2 cellular contexts compared by ENCODE assay signal in the genomic region with DNA sequence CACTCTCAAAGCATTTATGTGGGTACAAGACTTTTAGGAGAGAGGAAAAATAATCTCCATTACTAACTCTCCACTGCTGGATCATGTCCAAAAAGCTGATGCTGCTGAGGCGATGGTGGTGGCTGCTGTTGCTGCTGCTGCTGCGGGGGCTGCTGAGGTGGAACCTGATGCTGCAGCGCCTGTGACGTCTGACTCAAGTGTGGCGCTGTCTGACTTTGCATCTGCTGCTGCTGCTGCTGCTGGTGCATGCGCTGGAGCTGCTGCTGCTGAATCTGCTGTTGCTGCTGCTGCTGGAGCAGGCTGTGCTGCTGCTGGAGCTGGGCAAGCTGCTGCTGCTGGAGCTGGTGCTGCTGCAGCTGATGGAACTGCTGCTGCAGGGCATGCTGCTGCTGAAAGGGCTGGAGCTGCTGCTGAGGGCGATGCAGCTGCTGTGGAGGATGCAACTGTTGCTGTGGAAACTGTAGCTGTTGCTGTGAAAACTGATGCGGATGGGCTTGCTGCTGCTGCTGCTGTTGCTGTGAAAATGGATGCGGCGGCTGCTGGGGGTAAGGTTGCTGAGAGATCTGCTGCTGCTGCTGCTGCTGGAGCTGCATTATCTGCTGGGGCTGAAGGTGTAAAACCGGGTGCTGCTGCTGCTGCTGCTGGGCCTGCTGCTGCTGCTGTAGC.
TF ChIP-seq lines count a peak whose summit lies in the region.

No MANE protein-coding gene starts in this region.

TF ChIP-seq in SK-N-SH, 30 proteins besides CTCF, POLR2A, EP300 and RAD21 (continued from another document):
- TF ChIP-seq, protein P1, sequence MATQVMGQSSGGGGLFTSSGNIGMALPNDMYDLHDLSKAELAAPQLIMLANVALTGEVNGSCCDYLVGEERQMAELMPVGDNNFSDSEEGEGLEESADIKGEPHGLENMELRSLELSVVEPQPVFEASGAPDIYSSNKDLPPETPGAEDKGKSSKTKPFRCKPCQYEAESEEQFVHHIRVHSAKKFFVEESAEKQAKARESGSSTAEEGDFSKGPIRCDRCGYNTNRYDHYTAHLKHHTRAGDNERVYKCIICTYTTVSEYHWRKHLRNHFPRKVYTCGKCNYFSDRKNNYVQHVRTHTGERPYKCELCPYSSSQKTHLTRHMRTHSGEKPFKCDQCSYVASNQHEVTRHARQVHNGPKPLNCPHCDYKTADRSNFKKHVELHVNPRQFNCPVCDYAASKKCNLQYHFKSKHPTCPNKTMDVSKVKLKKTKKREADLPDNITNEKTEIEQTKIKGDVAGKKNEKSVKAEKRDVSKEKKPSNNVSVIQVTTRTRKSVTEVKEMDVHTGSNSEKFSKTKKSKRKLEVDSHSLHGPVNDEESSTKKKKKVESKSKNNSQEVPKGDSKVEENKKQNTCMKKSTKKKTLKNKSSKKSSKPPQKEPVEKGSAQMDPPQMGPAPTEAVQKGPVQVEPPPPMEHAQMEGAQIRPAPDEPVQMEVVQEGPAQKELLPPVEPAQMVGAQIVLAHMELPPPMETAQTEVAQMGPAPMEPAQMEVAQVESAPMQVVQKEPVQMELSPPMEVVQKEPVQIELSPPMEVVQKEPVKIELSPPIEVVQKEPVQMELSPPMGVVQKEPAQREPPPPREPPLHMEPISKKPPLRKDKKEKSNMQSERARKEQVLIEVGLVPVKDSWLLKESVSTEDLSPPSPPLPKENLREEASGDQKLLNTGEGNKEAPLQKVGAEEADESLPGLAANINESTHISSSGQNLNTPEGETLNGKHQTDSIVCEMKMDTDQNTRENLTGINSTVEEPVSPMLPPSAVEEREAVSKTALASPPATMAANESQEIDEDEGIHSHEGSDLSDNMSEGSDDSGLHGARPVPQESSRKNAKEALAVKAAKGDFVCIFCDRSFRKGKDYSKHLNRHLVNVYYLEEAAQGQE (IDR thresholded peaks at IDR 0.05; ENCODE audit: low read depth, low read length): no peak
- TF ChIP-seq RCOR1 (IDR thresholded peaks at IDR 0.05; ENCODE audit: low read length): no peak
- TF ChIP-seq FOXM1 (IDR thresholded peaks at IDR 0.05; ENCODE audit: low read depth): no peak
- TF ChIP-seq MEF2A (IDR thresholded peaks at IDR 0.05; ENCODE audit: borderline replicate concordance, low read depth): no peak
- no peak for TF ChIP-seq TCF12 (IDR thresholded peaks at IDR 0.05)
- no peak for TF ChIP-seq SMC3 (IDR thresholded peaks at IDR 0.05; ENCODE audit: low read depth, low read length)
- TF ChIP-seq, protein P2, sequence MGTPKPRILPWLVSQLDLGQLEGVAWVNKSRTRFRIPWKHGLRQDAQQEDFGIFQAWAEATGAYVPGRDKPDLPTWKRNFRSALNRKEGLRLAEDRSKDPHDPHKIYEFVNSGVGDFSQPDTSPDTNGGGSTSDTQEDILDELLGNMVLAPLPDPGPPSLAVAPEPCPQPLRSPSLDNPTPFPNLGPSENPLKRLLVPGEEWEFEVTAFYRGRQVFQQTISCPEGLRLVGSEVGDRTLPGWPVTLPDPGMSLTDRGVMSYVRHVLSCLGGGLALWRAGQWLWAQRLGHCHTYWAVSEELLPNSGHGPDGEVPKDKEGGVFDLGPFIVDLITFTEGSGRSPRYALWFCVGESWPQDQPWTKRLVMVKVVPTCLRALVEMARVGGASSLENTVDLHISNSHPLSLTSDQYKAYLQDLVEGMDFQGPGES (IDR thresholded peaks at IDR 0.05; ENCODE audit: low read depth, low read length): no peak

TF ChIP-seq in SK-N-SH treated with all-trans-retinoic acid at 6 μM for 48 hours, 23 proteins besides CTCF, POLR2A, EP300 and RAD21 (continued from another document):
- TF ChIP-seq, protein P3, sequence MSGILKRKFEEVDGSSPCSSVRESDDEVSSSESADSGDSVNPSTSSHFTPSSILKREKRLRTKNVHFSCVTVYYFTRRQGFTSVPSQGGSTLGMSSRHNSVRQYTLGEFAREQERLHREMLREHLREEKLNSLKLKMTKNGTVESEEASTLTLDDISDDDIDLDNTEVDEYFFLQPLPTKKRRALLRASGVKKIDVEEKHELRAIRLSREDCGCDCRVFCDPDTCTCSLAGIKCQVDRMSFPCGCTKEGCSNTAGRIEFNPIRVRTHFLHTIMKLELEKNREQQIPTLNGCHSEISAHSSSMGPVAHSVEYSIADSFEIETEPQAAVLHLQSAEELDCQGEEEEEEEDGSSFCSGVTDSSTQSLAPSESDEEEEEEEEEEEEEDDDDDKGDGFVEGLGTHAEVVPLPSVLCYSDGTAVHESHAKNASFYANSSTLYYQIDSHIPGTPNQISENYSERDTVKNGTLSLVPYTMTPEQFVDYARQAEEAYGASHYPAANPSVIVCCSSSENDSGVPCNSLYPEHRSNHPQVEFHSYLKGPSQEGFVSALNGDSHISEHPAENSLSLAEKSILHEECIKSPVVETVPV (CRISPR knock-in tag; IDR thresholded peaks at IDR 0.05): no peak
- TF ChIP-seq TCF4 (CRISPR knock-in tag; IDR thresholded peaks at IDR 0.05; ENCODE audit: borderline replicate concordance) (no peak), SNAI2 (CRISPR knock-in tag; IDR thresholded peaks at IDR 0.05) (no peak), BACH2 (CRISPR knock-in tag; IDR thresholded peaks at IDR 0.05; ENCODE audit: borderline replicate concordance) (no peak), RARB (CRISPR knock-in tag; IDR thresholded peaks at IDR 0.05) (no peak), OSR1 (CRISPR knock-in tag; IDR thresholded peaks at IDR 0.05) (no peak), ARNTL (CRISPR knock-in tag; IDR thresholded peaks at IDR 0.05; ENCODE audit: borderline replicate concordance, low read depth) (no peak), ZFP30 (CRISPR knock-in tag; IDR thresholded peaks at IDR 0.05) (no peak), ESRRG (CRISPR knock-in tag; IDR thresholded peaks at IDR 0.05) (no peak)
- TF ChIP-seq, protein P4, sequence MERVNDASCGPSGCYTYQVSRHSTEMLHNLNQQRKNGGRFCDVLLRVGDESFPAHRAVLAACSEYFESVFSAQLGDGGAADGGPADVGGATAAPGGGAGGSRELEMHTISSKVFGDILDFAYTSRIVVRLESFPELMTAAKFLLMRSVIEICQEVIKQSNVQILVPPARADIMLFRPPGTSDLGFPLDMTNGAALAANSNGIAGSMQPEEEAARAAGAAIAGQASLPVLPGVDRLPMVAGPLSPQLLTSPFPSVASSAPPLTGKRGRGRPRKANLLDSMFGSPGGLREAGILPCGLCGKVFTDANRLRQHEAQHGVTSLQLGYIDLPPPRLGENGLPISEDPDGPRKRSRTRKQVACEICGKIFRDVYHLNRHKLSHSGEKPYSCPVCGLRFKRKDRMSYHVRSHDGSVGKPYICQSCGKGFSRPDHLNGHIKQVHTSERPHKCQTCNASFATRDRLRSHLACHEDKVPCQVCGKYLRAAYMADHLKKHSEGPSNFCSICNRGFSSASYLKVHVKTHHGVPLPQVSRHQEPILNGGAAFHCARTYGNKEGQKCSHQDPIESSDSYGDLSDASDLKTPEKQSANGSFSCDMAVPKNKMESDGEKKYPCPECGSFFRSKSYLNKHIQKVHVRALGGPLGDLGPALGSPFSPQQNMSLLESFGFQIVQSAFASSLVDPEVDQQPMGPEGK (CRISPR knock-in tag; IDR thresholded peaks at IDR 0.05; ENCODE audit: borderline replicate concordance): no peak
- TF ChIP-seq, protein P5, sequence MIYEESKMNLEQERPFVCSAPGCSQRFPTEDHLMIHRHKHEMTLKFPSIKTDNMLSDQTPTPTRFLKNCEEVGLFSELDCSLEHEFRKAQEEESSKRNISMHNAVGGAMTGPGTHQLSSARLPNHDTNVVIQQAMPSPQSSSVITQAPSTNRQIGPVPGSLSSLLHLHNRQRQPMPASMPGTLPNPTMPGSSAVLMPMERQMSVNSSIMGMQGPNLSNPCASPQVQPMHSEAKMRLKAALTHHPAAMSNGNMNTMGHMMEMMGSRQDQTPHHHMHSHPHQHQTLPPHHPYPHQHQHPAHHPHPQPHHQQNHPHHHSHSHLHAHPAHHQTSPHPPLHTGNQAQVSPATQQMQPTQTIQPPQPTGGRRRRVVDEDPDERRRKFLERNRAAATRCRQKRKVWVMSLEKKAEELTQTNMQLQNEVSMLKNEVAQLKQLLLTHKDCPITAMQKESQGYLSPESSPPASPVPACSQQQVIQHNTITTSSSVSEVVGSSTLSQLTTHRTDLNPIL (CRISPR knock-in tag; IDR thresholded peaks at IDR 0.05; ENCODE audit: low read depth): no peak
- TF ChIP-seq, protein P6, sequence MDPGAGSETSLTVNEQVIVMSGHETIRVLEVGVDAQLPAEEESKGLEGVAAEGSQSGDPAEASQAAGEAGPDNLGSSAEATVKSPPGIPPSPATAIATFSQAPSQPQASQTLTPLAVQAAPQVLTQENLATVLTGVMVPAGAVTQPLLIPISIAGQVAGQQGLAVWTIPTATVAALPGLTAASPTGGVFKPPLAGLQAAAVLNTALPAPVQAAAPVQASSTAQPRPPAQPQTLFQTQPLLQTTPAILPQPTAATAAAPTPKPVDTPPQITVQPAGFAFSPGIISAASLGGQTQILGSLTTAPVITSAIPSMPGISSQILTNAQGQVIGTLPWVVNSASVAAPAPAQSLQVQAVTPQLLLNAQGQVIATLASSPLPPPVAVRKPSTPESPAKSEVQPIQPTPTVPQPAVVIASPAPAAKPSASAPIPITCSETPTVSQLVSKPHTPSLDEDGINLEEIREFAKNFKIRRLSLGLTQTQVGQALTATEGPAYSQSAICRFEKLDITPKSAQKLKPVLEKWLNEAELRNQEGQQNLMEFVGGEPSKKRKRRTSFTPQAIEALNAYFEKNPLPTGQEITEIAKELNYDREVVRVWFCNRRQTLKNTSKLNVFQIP (CRISPR knock-in tag; IDR thresholded peaks at IDR 0.05; ENCODE audit: borderline replicate concordance, low read depth): no peak
